In the genomic region with DNA sequence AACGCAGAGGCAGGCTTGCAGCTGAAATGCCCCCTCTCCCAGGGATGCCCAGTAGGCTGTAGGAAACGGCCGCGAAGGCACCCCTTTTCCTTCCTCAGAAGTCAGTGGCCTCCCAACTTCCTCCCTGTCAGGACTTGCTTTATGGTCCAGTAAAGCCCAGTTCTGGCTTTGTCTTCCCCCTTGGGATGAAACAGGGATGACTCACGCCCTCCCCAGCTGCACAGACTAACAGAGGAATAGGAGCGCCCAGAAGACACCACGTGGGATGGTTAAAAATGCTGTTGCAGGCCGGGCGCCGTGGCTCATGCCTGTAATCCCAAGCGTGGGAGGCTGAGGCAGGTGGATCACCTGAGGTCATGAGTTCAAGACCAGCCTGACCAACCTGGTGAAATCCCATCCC, we compare ENCODE assay signal across 12 cellular contexts. TPM values are rescaled to one million over a fixed set of nuclear protein-coding genes. Genes with fewer than 3 reads are reported as not detected.
DNase-seq lines count a peak whose midpoint lies in the region; ATAC-seq and TF ChIP-seq lines count a peak whose summit lies in the region.
"Had no signal": no experiment of that assay in that cellular context is flagged by ENCODE, and none has a peak within 500 bp of the region (broad histone marks: within the 10 kb centered on the region; RNA-seq: fewer than 3 reads in every experiment).

No MANE protein-coding gene starts in this region.

- H4K20me1 ChIP-seq in SK-N-SH (ENCODE audit: insufficient read depth), result no peaks in the 10 kb centered on the region

- TF ChIP-seq RAD21 in SK-N-SH (IDR thresholded peaks at IDR 0.05; ENCODE audit: low read length), result no peak

- H3K4me1 ChIP-seq in SK-N-SH (ENCODE audit: control insufficient read depth in 1 of 2, insufficient read depth in 2 of 2, low read depth in 1 of 2, low read length in 1 of 2) (no peaks in the 10 kb centered on the region), foreskin keratinocyte (peaks cover 3% of the 10 kb centered on the region), sigmoid colon (no peaks in the 10 kb centered on the region), transverse colon (no peaks in the 10 kb centered on the region)
- H3K4me1 ChIP-seq: lower lobe of right lung had no signal

- no peak overlapping the region for H3K9ac ChIP-seq in SK-N-SH

- TF ChIP-seq POLR2A in sigmoid colon (IDR thresholded peaks at IDR 0.05) (no peak), transverse colon (IDR thresholded peaks at IDR 0.05) (no peak)

- no peaks in the 10 kb centered on the region for H3F3A ChIP-seq in SK-N-SH (replicated peaks; ENCODE audit: insufficient read depth)

- in situ Hi-C loops in transverse colon (cut with MboI; ENCODE audit: low pct_ligation_motif_present in 1 of 4, low pct_unique_long_range_greater_than_20kb in 1 of 4, low sequenced_read_pairs in 3 of 4), result no loop called here

- TF ChIP-seq EP300 in SK-N-SH (IDR thresholded peaks at IDR 0.05; ENCODE audit: borderline replicate concordance in 1 of 2, low read depth in 1 of 2, low read length in 1 of 2) (no peak), sigmoid colon (IDR thresholded peaks at IDR 0.05) (no peak), transverse colon (IDR thresholded peaks at IDR 0.05; ENCODE audit: low read depth) (no peak)

- peak; percentile 92 for DNase-seq in HCEC 1CT
- DNase-seq in SK-N-SH, result no peak
- peak; percentile 89 to 94 for DNase-seq in foreskin keratinocyte
- DNase-seq in sigmoid colon, result peak; percentile 76
- no peak for DNase-seq in transverse colon
- no peak for DNase-seq in stimulated activated CD4-positive, alpha-beta T cell treated with anti-CD3 and anti-CD28 coated beads, Interleukin-12 subunit alpha, Interleukin-12 subunit beta, amount 100 ng/mL, for 4 hours
- no peak for DNase-seq in amniotic stem cell (lab: John Stamatoyannopoulos, UW)
- DNase-seq: lower lobe of right lung, NCI-H69, retina, T-cell had no signal

- H3K36me3 ChIP-seq in SK-N-SH (replicated peaks in 1 of 2; ENCODE audit: control insufficient read depth in 1 of 2, insufficient read depth in 2 of 2, low read length in 1 of 2), result no peaks in the 10 kb centered on the region
- H3K36me3 ChIP-seq in sigmoid colon, result no peaks in the 10 kb centered on the region
- no peaks in the 10 kb centered on the region for H3K36me3 ChIP-seq in transverse colon
- H3K36me3 ChIP-seq: lower lobe of right lung had no signal

- no peaks in the 10 kb centered on the region for H3K9me2 ChIP-seq in SK-N-SH

- no peak overlapping the region for H2AFZ ChIP-seq in SK-N-SH (ENCODE audit: low read depth)

- H3K27me3 ChIP-seq in SK-N-SH (ENCODE audit: insufficient read depth), result peaks cover 2% of the 10 kb centered on the region; the same call in 1 of the 2 replicates
- H3K27me3 ChIP-seq in foreskin keratinocyte, result peaks cover under 1% of the 10 kb centered on the region
- peaks cover 0 to 22% (median 8%) of the 10 kb centered on the region in 3 donors for H3K27me3 ChIP-seq in sigmoid colon
- H3K27me3 ChIP-seq in transverse colon, result peaks cover 16% of the 10 kb centered on the region

- POLR2A ChIA-PET in SK-N-SH (lab: Yijun Ruan, JAX), result no interaction called here

- 91% methylated on average over 8 of the region's 11 CpGs for WGBS in SK-N-SH (ENCODE audit: low lambda C conversion rate)
- 80 to 85% methylated on average over 11 of the region's 11 CpGs for WGBS in sigmoid colon, 2 donors
- 40 to 81% methylated on average over 1 to 11 of the region's 11 CpGs for WGBS in transverse colon (ENCODE audit: low coverage in 1 of 2), 2 donors

- H3K9me3 ChIP-seq in SK-N-SH (no peaks in the 10 kb centered on the region), sigmoid colon (no peaks in the 10 kb centered on the region), transverse colon (no peaks in the 10 kb centered on the region)
- H3K9me3 ChIP-seq: lower lobe of right lung had no signal

- ATAC-seq in foreskin keratinocyte, result peak; percentile 97
- ATAC-seq in HG02973 (IDR thresholded peaks at IDR 0.05; ENCODE audit: unreplicated experiment), result no peak
- ATAC-seq: T-cell had no signal

- CTCF ChIA-PET in SK-N-SH (lab: Yijun Ruan, JAX), result interaction anchor here (1.0 to 1.1 kb wide), 3 partner anchors 38 to 390 kb away, joined by 3 to 4 read pairs (median 3); no protein-coding TSS in a partner anchor

- H3K4me3 ChIP-seq in SK-N-SH (ENCODE audit: low read depth in 2 of 2, low read length in 1 of 2) (no peak overlapping the region), sigmoid colon (no peak overlapping the region), transverse colon (no peak overlapping the region)
- H3K4me3 ChIP-seq: lower lobe of right lung had no signal

- intact Hi-C loops in sigmoid colon (cut with DNase I), result no loop called here
- intact Hi-C loops in transverse colon (cut with DNase I; ENCODE audit: low total_unique reads), result no loop called here

- no peak overlapping the region for H3K4me2 ChIP-seq in SK-N-SH

- no peaks in the 10 kb centered on the region for H3K79me2 ChIP-seq in SK-N-SH (ENCODE audit: insufficient read depth)

- H3K27ac ChIP-seq in SK-N-SH (ENCODE audit: low read depth in 2 of 2, low read length in 1 of 2) (no peak overlapping the region), foreskin keratinocyte (no peak overlapping the region), sigmoid colon (no peak overlapping the region), transverse colon (no peak overlapping the region)
- H3K27ac ChIP-seq: lower lobe of right lung had no signal

- TF ChIP-seq CTCF in SK-N-SH (IDR thresholded peaks at IDR 0.05) (no peak), foreskin keratinocyte (conservative IDR thresholded peaks at IDR 0.05) (no peak), sigmoid colon (IDR thresholded peaks at IDR 0.05) (no peak), transverse colon (IDR thresholded peaks at IDR 0.05) (no peak)

TF ChIP-seq in SK-N-SH, 30 proteins besides CTCF, POLR2A, EP300 and RAD21:
- TF ChIP-seq FOXM1 (IDR thresholded peaks at IDR 0.05; ENCODE audit: low read depth), result no peak
- TF ChIP-seq RCOR1 (IDR thresholded peaks at IDR 0.05; ENCODE audit: low read length), result no peak
- peak; percentile 33; the same call in 1 of the 2 replicates for TF ChIP-seq FOSL2 (IDR thresholded peaks at IDR 0.05; ENCODE audit: borderline replicate concordance, low read depth)
- no peak for TF ChIP-seq MXI1 (IDR thresholded peaks at IDR 0.05; ENCODE audit: low read depth, low read length)
- TF ChIP-seq SIN3A (IDR thresholded peaks at IDR 0.05; ENCODE audit: borderline replicate concordance, low read depth, low read length), result no peak

RNA-seq across cellular contexts. Expression of a gene that starts 6.9 kb away (rescaled TPM):
- 1.1 and 1.4 TPM in 2 replicates for polyA plus RNA-seq in SK-N-SH (2012; rRNA removed)
- polyA plus RNA-seq in SK-N-SH (2012; cell fraction: cytosol; rRNA removed), result 0.75 and 0.93 TPM in 2 replicates
- polyA plus RNA-seq in SK-N-SH (2012; cell fraction: nucleus; rRNA removed), result 0.44 and 0.83 TPM in 2 replicates
- 1.1 and 1.5 TPM in 2 replicates for total RNA-seq in foreskin keratinocyte
- 1.1 and 1.4 TPM in 2 replicates for polyA plus RNA-seq in foreskin keratinocyte
- under 1 TPM in 2 of 4 donors, not detected in 2; 0.28 to 0.36 TPM for total RNA-seq in sigmoid colon
- polyA plus RNA-seq in sigmoid colon, result under 1 TPM in 1 of 3 donors, not detected in 2; 0.06 TPM
- total RNA-seq in transverse colon, result under 1 TPM in 2 of 4 donors, not detected in 2; under 0.01 to 0.16 TPM
- total RNA-seq: lower lobe of right lung had no signal

Comparison
In these comparisons a context has a peak if more than half of its experiments do, and no peak if none do; other contexts are left out.
1. DNase-seq: peak in HCEC 1CT (single experiment), foreskin keratinocyte (2 of 2) and sigmoid colon (single experiment); none in SK-N-SH (single experiment), transverse colon (single experiment), stimulated activated CD4-positive, alpha-beta T cell treated with anti-CD3 and anti-CD28 coated beads, Interleukin-12 subunit alpha, Interleukin-12 subunit beta, amount 100 ng/mL, for 4 hours (single experiment) and amniotic stem cell (single experiment).